ENCODE assay signal across 9 cellular contexts in the genomic region with DNA sequence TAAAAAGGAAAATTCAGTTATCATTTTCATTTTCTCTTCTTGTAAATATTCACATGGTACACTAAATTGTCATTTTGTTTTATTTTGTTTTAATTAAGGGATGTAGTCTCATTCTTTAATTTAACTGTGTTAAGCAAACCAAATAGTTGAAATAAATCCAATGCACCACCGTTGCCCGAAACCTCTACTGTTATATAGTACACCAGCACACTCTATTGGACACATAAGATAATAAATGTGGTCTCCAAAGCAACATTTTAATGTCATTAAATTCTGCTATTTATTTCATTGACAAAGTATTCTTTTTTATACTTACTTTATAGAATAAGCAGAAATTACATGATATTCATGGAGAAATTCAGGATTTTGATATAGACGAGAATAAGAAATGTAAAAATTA.
A peak's percentile ranks its signal among the peaks of the same experiment; 100 is the strongest.
DNase-seq lines count a peak whose midpoint lies in the region; ATAC-seq and TF ChIP-seq lines count a peak whose summit lies in the region.
"Had no signal": no experiment of that assay in that cellular context is flagged by ENCODE, and none has a peak within 500 bp of the region (broad histone marks: within the 10 kb centered on the region; RNA-seq: fewer than 3 reads in every experiment).

No MANE protein-coding gene starts in this region.

- CTCF ChIA-PET in A673 (lab: Charles Lee) (no interaction called here), Panc1 (lab: Charles Lee) (no interaction called here)

- no peak overlapping the region for H3K27ac Mint-ChIP-seq in activated CD4-positive, alpha-beta T cell treated with anti-CD3 and anti-CD28 coated beads, Interleukin-2, amount 10 ng/mL, durations not matched to agents 24 days and 14 days
- no peak overlapping the region for H3K27ac Mint-ChIP-seq in natural killer cell

- BruUV-seq in A673 (replicated peaks; lab: Mats Ljungman, UMichigan) (no TSS peak), Panc1 (replicated peaks; lab: Mats Ljungman, UMichigan) (no TSS peak)

- H3K4me1 ChIP-seq in A673 (ENCODE audit: insufficient read depth, low read length, poor library complexity, severe bottlenecking) = peaks cover 14% of the 10 kb centered on the region
- H3K4me1 ChIP-seq in Panc1 (ENCODE audit: control insufficient read depth, insufficient read depth, low read length) = no peaks in the 10 kb centered on the region

- no peak overlapping the region for H3K4me3 Mint-ChIP-seq in activated CD4-positive, alpha-beta T cell treated with anti-CD3 and anti-CD28 coated beads, Interleukin-2, amount 10 ng/mL, durations not matched to agents 24 days and 14 days
- no peak overlapping the region for H3K4me3 Mint-ChIP-seq in natural killer cell

- H3K27ac ChIP-seq in A673 (ENCODE audit: low read depth, low read length, poor library complexity, severe bottlenecking) = no peak overlapping the region
- no peak overlapping the region for H3K27ac ChIP-seq in Panc1 (ENCODE audit: low read length)
- H3K27ac ChIP-seq: neutrophil had no signal

- no peak overlapping the region for H3K4me3 ChIP-seq in A673 (ENCODE audit: low read depth, low read length, poor library complexity, severe bottlenecking)
- H3K4me3 ChIP-seq in Panc1 (ENCODE audit: low read depth in 2 of 2, low read length in 2 of 2) = no peak overlapping the region

- in situ Hi-C loops in GM13976 (cut with MboI; ENCODE audit: low sequenced_read_pairs, unreplicated experiment) = no loop called here
- in situ Hi-C loops in Panc1 (cut with HindIII; ENCODE audit: low pct_unique_long_range_greater_than_20kb, low sequenced_read_pairs) = no loop called here

- no peaks in the 10 kb centered on the region for H3K36me3 Mint-ChIP-seq in activated CD4-positive, alpha-beta T cell treated with anti-CD3 and anti-CD28 coated beads, Interleukin-2, amount 10 ng/mL, durations not matched to agents 24 days and 14 days (ENCODE audit: low read depth)
- H3K36me3 Mint-ChIP-seq in natural killer cell = no peaks in the 10 kb centered on the region

- H3K9me3 Mint-ChIP-seq in activated CD4-positive, alpha-beta T cell treated with anti-CD3 and anti-CD28 coated beads, Interleukin-2, amount 10 ng/mL, durations not matched to agents 24 days and 14 days = no peaks in the 10 kb centered on the region
- H3K9me3 Mint-ChIP-seq in natural killer cell = peaks cover 0 to 7% of the 10 kb centered on the region in 2 donors

- H3K4me1 Mint-ChIP-seq in activated CD4-positive, alpha-beta T cell treated with anti-CD3 and anti-CD28 coated beads, Interleukin-2, amount 10 ng/mL, durations not matched to agents 24 days and 14 days = no peaks in the 10 kb centered on the region
- no peaks in the 10 kb centered on the region for H3K4me1 Mint-ChIP-seq in natural killer cell

- intact Hi-C loops in A673 (cut with micrococcal nuclease; ENCODE audit: unreplicated experiment) (loop anchor here (5.0 kb wide), 1 partner anchor 888 kb away; no protein-coding TSS in a partner anchor), Panc1 (cut with micrococcal nuclease; ENCODE audit: unreplicated experiment) (loop anchor here (10.0 kb wide), 1 partner anchor 656 kb away; no protein-coding TSS in a partner anchor), natural killer cell (cut with micrococcal nuclease) (no loop called here)
- intact Hi-C loops in activated CD4-positive, alpha-beta T cell treated with anti-CD3 and anti-CD28 coated beads, Interleukin-2, amount 10 ng/mL, durations not matched to agents 24 days and 14 days (cut with micrococcal nuclease) = loop anchor here (5.0 kb wide), 1 partner anchor 1423 kb away; a partner anchor contains a TSS

- no peaks in the 10 kb centered on the region for H3K36me3 ChIP-seq in A673 (ENCODE audit: insufficient read depth, low read length, poor library complexity, severe bottlenecking)
- no peaks in the 10 kb centered on the region for H3K36me3 ChIP-seq in Panc1 (ENCODE audit: control insufficient read depth, insufficient read depth, low read length)
- H3K36me3 ChIP-seq: neutrophil had no signal

- DNase-seq in A673 (ENCODE audit: low spot score) (peak; percentile 57), GM13976 (ENCODE audit: low spot score) (peak; percentile 7), Panc1 (ENCODE audit: low read depth, low spot score) (no peak), glomerular visceral epithelial cell (ENCODE audit: extremely low spot score) (peak; percentile 11), NOMO-1 treated with DMSO at 0.1 percent for 48 hours (lab: John Stamatoyannopoulos, UW; ENCODE audit: unreplicated experiment) (no peak), NCI-H510A treated with DMSO at 0.1 percent for 48 hours (lab: John Stamatoyannopoulos, UW) (no peak), natural killer cell (no peak)
- no peak for DNase-seq in activated CD4-positive, alpha-beta T cell treated with anti-CD3 and anti-CD28 coated beads, Interleukin-2, amount 10 ng/mL, durations not matched to agents 24 days and 14 days

- no peaks in the 10 kb centered on the region for H3K27me3 Mint-ChIP-seq in activated CD4-positive, alpha-beta T cell treated with anti-CD3 and anti-CD28 coated beads, Interleukin-2, amount 10 ng/mL, durations not matched to agents 24 days and 14 days
- no peaks in the 10 kb centered on the region for H3K27me3 Mint-ChIP-seq in natural killer cell (ENCODE audit: low read depth in 2 of 2)

- peak; percentile 68 for TF ChIP-seq CTCF in A673 (conservative IDR thresholded peaks at IDR 0.05; ENCODE audit: low read depth, low read length)
- peak; percentile 31 for TF ChIP-seq CTCF in GM13976 (IDR thresholded peaks at IDR 0.05; ENCODE audit: borderline replicate concordance, control extremely low read depth, extremely low read depth, insufficient read depth, missing control alignments)
- peak; percentile 19; the same call in 1 of the 2 replicates for TF ChIP-seq CTCF in Panc1 (IDR thresholded peaks at IDR 0.05)
- TF ChIP-seq CTCF in natural killer cell (IDR thresholded peaks at IDR 0.05) = no peak

- H3K9me3 ChIP-seq in A673 (ENCODE audit: low read depth, low read length, poor library complexity, severe bottlenecking) = no peaks in the 10 kb centered on the region
- H3K9me3 ChIP-seq in Panc1 (ENCODE audit: control insufficient read depth, insufficient read depth, low read depth, low read length) = no peaks in the 10 kb centered on the region
- H3K9me3 ChIP-seq: neutrophil had no signal

- POLR2A ChIA-PET in A673 (lab: Charles Lee; ENCODE audit: low non-redundant PET) (no interaction called here), Panc1 (lab: Charles Lee) (no interaction called here)

- H3K27me3 ChIP-seq in A673 (replicated peaks; ENCODE audit: insufficient read depth, low read depth, low read length, poor library complexity) (no peaks in the 10 kb centered on the region), Panc1 (ENCODE audit: control insufficient read depth, insufficient read depth, low read length) (no peaks in the 10 kb centered on the region)
- H3K27me3 ChIP-seq: neutrophil had no signal

- no peak for ATAC-seq in Panc1
- ATAC-seq in natural killer cell = no peak

Comparison
In these comparisons a context has a peak if more than half of its experiments do, and no peak if none do; other contexts are left out.
1. DNase-seq: peak in A673 (single experiment), GM13976 (single experiment) and glomerular visceral epithelial cell (single experiment); none in Panc1 (single experiment), activated CD4-positive, alpha-beta T cell treated with anti-CD3 and anti-CD28 coated beads, Interleukin-2, amount 10 ng/mL, durations not matched to agents 24 days and 14 days (single experiment), NOMO-1 treated with DMSO at 0.1 percent for 48 hours (single experiment), NCI-H510A treated with DMSO at 0.1 percent for 48 hours (single experiment) and natural killer cell (single experiment).